ENCODE assay signal across 15 cellular contexts in the genomic region with DNA sequence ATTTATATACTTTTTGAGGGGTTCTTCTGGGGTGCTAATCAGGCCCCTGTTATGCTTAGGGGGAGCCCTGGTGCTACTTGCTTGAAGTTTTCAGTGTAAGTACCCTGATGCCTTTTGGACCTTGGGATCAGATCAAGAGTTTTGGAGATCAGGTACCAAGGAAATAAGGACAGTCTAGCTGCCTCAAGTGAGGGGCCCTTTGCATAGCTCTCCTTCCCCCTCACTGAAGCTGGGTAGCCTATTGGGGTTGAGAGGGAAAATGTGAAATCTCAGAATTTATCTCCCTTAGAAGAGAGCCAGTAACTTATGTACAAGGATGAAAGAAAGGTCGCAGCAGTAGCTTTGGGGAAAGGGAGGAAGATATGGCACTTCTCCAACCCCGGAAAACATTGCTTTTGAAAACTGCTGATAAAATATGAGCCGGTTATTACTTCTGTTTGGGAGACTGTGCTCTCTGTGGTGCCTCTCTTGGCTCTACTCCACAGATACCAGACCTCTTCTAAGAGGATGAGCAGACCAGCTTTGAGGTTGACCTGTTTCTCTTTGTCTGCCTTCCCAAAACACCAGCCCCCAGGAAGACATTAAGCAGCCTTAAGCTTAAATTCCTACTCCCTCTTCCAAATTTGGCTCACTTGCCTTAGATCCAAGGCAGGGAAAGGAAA. TPM values are rescaled to one million over a fixed set of nuclear protein-coding genes. Genes with fewer than 3 reads are reported as not detected.
DNase-seq lines count a peak whose midpoint lies in the region; ATAC-seq and TF ChIP-seq lines count a peak whose summit lies in the region.
"Had no signal": no experiment of that assay in that cellular context is flagged by ENCODE, and none has a peak within 500 bp of the region (broad histone marks: within the 10 kb centered on the region; RNA-seq: fewer than 3 reads in every experiment).

No MANE protein-coding gene starts in this region.

- H3K4me3 ChIP-seq in NT2/D1 (ENCODE audit: insufficient read length, low read depth), result no peak overlapping the region
- H3K4me3 ChIP-seq: prostate gland had no signal

- intact Hi-C loops in CD14-positive monocyte (cut with micrococcal nuclease), result no loop called here

- H3K4me3 Mint-ChIP-seq in CD14-positive monocyte (no peak overlapping the region), naive B cell (no peak overlapping the region)
- H3K4me3 Mint-ChIP-seq: stimulated activated naive CD8-positive, alpha-beta T cell treated with anti-CD3 and anti-CD28 coated beads, Interleukin-15, amount 100 ng/mL, for 72 hours had no signal

- H3K9ac ChIP-seq in NT2/D1 (ENCODE audit: insufficient read length, low read depth), result peak overlapping the region; percentile 24

- no peaks in the 10 kb centered on the region for H3K9me3 Mint-ChIP-seq in CD14-positive monocyte
- no peaks in the 10 kb centered on the region for H3K9me3 Mint-ChIP-seq in naive B cell
- H3K9me3 Mint-ChIP-seq: stimulated activated naive CD8-positive, alpha-beta T cell treated with anti-CD3 and anti-CD28 coated beads, Interleukin-15, amount 100 ng/mL, for 72 hours had no signal

- H3K36me3 ChIP-seq in NT2/D1 (ENCODE audit: insufficient read depth, insufficient read length, low read length), result peaks cover 39% of the 10 kb centered on the region

- H3K27me3 Mint-ChIP-seq in CD14-positive monocyte (ENCODE audit: low read depth in 3 of 3) (peaks cover 0 to 1% (median 1%) of the 10 kb centered on the region in 3 donors), naive B cell (no peaks in the 10 kb centered on the region)
- H3K27me3 Mint-ChIP-seq: stimulated activated naive CD8-positive, alpha-beta T cell treated with anti-CD3 and anti-CD28 coated beads, Interleukin-15, amount 100 ng/mL, for 72 hours had no signal

- ATAC-seq in naive B cell (ENCODE audit: low read depth in 2 of 2), result no peak
- no peak for ATAC-seq in HG03108 (IDR thresholded peaks at IDR 0.05; ENCODE audit: unreplicated experiment)
- no peak for ATAC-seq in HG02763 (IDR thresholded peaks at IDR 0.05; ENCODE audit: unreplicated experiment)
- ATAC-seq: stimulated activated naive CD8-positive, alpha-beta T cell treated with anti-CD3 and anti-CD28 coated beads, Interleukin-15, amount 100 ng/mL, for 72 hours had no signal

- no peaks in the 10 kb centered on the region for H3K9me3 ChIP-seq in NT2/D1 (ENCODE audit: insufficient read depth, low read length)
- H3K9me3 ChIP-seq: prostate gland had no signal

- H3K27ac Mint-ChIP-seq in CD14-positive monocyte (peak overlapping the region in 5 of 7 donors; percentile 8 to 55 (median 31)), naive B cell (peak overlapping the region in 5 of 6 donors; percentile 19 to 74 (median 47))
- H3K27ac Mint-ChIP-seq: stimulated activated naive CD8-positive, alpha-beta T cell treated with anti-CD3 and anti-CD28 coated beads, Interleukin-15, amount 100 ng/mL, for 72 hours had no signal

- TF ChIP-seq CTCF in CD14-positive monocyte (IDR thresholded peaks at IDR 0.05), result no peak

- no peaks in the 10 kb centered on the region for H3K27me3 ChIP-seq in NT2/D1 (ENCODE audit: insufficient read depth, insufficient read length)

- H3K4me1 ChIP-seq in NT2/D1 (ENCODE audit: insufficient read depth, insufficient read length), result peaks cover 5% of the 10 kb centered on the region
- H3K4me1 ChIP-seq: prostate gland had no signal

- H3K4me1 Mint-ChIP-seq in CD14-positive monocyte (peaks cover 45% of the 10 kb centered on the region), naive B cell (peaks cover 47 to 69% (median 63%) of the 10 kb centered on the region in 3 donors)

- no peak for DNase-seq in CD14-positive monocyte (ENCODE audit: low spot score)
- no peak for DNase-seq in NT2/D1 (ENCODE audit: low read depth, low spot score)
- peak; percentile 47 for DNase-seq in cerebellum (ENCODE audit: low spot score)
- no peak for DNase-seq in naive B cell
- DNase-seq in activated gamma-delta T cell treated with Interleukin-2 at 50 U/mL for 16 hours, result no peak
- no peak for DNase-seq in NCI-H2107 treated with DMSO at 0.1 percent for 48 hours (lab: John Stamatoyannopoulos, UW; ENCODE audit: unreplicated experiment)
- DNase-seq: hippocampal formation; NCI-H2081 treated with DMSO at 0.1 percent for 48 hours; stimulated activated CD4-positive, alpha-beta T cell treated with anti-CD3 and anti-CD28 coated beads, Interleukin-4, amount 100 ng/mL, for 1 hour; stimulated activated naive CD8-positive, alpha-beta T cell treated with anti-CD3 and anti-CD28 coated beads, Interleukin-15, amount 100 ng/mL, for 72 hours had no signal

- H3K36me3 Mint-ChIP-seq in CD14-positive monocyte, result peaks cover 38 to 47% of the 10 kb centered on the region in 2 donors
- peaks cover 14 to 19% of the 10 kb centered on the region in 2 donors for H3K36me3 Mint-ChIP-seq in naive B cell

RNA-seq across cellular contexts. Expression of gene AMHR2, which starts 8.8 kb away (rescaled TPM):
- not detected for polyA plus RNA-seq in CD14-positive monocyte
- total RNA-seq in cerebellum, result not detected
- polyA plus RNA-seq in naive B cell (ENCODE audit: low read depth in 6 of 6), result not detected
- total RNA-seq: lung microvascular endothelial cell, OCI-LY7 had no signal

RNA-seq across cellular contexts. Expression of gene PRR13, which starts 26.6 kb away (rescaled TPM):
- polyA plus RNA-seq in CD14-positive monocyte (100 to 1,000 TPM; 591 to 670 TPM), naive B cell (ENCODE audit: low read depth in 6 of 6) (1,000 to 10,000 TPM in 1 of 6 donors, 100 to 1,000 TPM in 5; 660 to 1,169 (median 730) TPM)
- 6.2 TPM for total RNA-seq in cerebellum

RNA-seq across cellular contexts. Expression of gene SP1, which starts 34.9 kb away (rescaled TPM):
- polyA plus RNA-seq in CD14-positive monocyte, result 10 to 100 TPM; 15.1 to 22.7 TPM
- total RNA-seq in cerebellum, result 27.0 TPM
- 10 to 100 TPM in 5 of 6 donors, 1 to 10 TPM in 1; 8.3 to 17.5 (median 12.7) TPM for polyA plus RNA-seq in naive B cell (ENCODE audit: low read depth in 6 of 6)

RNA-seq across cellular contexts. Expression of gene PCBP2, which starts 37.0 kb away (rescaled TPM):
- polyA plus RNA-seq in CD14-positive monocyte (10 to 100 TPM; 79.6 to 81.9 TPM), naive B cell (ENCODE audit: low read depth in 6 of 6) (100 to 1,000 TPM; 116 to 172 (median 146) TPM)
- total RNA-seq in cerebellum, result 280 TPM
